8 cellular contexts compared by ENCODE assay signal in the genomic region with DNA sequence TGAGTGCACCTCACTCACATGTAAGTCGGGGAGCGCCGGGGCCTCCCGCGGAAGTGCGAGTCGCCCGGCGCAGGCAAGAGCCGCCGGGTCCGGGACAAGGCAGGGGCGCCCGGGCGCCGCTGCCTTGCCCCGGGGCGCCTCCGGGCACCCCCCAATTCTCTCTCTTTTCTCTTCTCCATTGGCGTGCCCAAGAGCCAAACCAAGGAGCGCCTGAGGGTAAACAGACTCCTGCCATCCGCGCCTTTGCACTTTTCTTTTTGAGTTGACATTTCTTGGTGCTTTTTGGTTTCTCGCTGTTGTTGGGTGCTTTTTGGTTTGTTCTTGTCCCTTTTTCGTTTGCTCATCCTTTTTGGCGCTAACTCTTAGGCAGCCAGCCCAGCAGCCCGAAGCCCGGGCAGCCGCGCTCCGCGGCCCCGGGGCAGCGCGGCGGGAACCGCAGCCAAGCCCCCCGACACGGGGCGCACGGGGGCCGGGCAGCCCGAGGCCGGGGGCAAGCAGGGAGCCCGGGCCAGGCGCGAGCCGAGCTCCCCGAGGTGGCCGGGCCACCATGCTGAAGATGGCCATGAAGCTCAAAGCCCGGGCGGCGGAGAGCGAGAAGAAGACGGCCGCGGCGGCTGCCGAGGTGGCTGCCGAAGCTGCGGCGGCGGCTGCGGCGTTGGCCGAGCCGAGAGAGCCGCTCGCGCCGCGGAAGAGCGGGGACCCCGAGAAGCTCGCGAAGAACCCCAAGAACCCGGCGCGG. TPM values are rescaled to one million over a fixed set of nuclear protein-coding genes. Genes with fewer than 3 reads are reported as not detected.
DNase-seq lines count a peak whose midpoint lies in the region; ATAC-seq and TF ChIP-seq lines count a peak whose summit lies in the region.

No MANE protein-coding gene starts in this region.

- no peaks in the 10 kb centered on the region for H3K27me3 ChIP-seq in neuronal stem cell (ENCODE audit: control insufficient read depth in 3 of 3, insufficient read depth in 3 of 3, low read depth in 1 of 3, low read length in 3 of 3)

- peaks cover 30% of the 10 kb centered on the region for H3K4me1 Mint-ChIP-seq in endothelial cell (ENCODE audit: unreplicated experiment)

- peak overlapping the region; percentile 90 for H2AK5ac ChIP-seq in neuronal stem cell (ENCODE audit: low read depth, low read length)

- peak overlapping the region; percentile 93 for H3K27ac Mint-ChIP-seq in endothelial cell (ENCODE audit: unreplicated experiment)

- H3K9me3 Mint-ChIP-seq in endothelial cell (ENCODE audit: unreplicated experiment) = no peaks in the 10 kb centered on the region

- peaks cover 4 to 17% of the 10 kb centered on the region in 2 donors for H3K4me1 ChIP-seq in neuronal stem cell (ENCODE audit: control insufficient read depth in 2 of 2, insufficient read depth in 1 of 2, low read depth in 1 of 2, low read length in 2 of 2)

- no peak overlapping the region for H4K8ac ChIP-seq in neuronal stem cell (ENCODE audit: low read depth, low read length)

- H2BK15ac ChIP-seq in neuronal stem cell (ENCODE audit: low read length) = peak overlapping the region; percentile 100

- H3K36me3 ChIP-seq in neuronal stem cell (replicated peaks in 1 of 2; ENCODE audit: control insufficient read depth in 2 of 2, insufficient read depth in 2 of 2, low read length in 2 of 2) = peaks cover 0 to 13% of the 10 kb centered on the region in 2 donors

- H3K14ac ChIP-seq in neuronal stem cell (ENCODE audit: low read length) = peak overlapping the region; percentile 6

- H3K4me2 ChIP-seq in neuronal stem cell (ENCODE audit: insufficient read depth, low read length, poor library complexity, severe bottlenecking) = peak overlapping the region; percentile 86

- no CpG with 5 or more reads among the region's 79 CpGs for WGBS in neuronal stem cell (ENCODE audit: extremely low coverage in 2 of 2, insufficient read length in 2 of 2, insufficient replicate concordance in 1 of 2), 2 donors

- peak overlapping the region; percentile 92 for H3K9ac ChIP-seq in neuronal stem cell (ENCODE audit: low read depth, low read length, poor library complexity)

- peak overlapping the region; percentile 87 for H2BK5ac ChIP-seq in neuronal stem cell (ENCODE audit: low read length)

- no peak for TF ChIP-seq CTCF in GM10266 (IDR thresholded peaks at IDR 0.05; ENCODE audit: control insufficient read depth, insufficient read depth, low read depth, missing control alignments)
- no peak for TF ChIP-seq CTCF in endothelial cell (IDR thresholded peaks at IDR 0.05; ENCODE audit: unreplicated experiment)

- no peak for ATAC-seq in GM21515 (IDR thresholded peaks at IDR 0.05; ENCODE audit: unreplicated experiment)

- H2BK120ac ChIP-seq in neuronal stem cell (ENCODE audit: low read depth, low read length) = peak overlapping the region; percentile 61

- H3K36me3 Mint-ChIP-seq in endothelial cell (ENCODE audit: low read depth, unreplicated experiment) = peaks cover 13% of the 10 kb centered on the region

- no peak overlapping the region for H3K4ac ChIP-seq in neuronal stem cell (ENCODE audit: low read length)

- peaks cover 0 to 6% of the 10 kb centered on the region in 2 donors for H3K9me3 ChIP-seq in neuronal stem cell (replicated peaks in 1 of 2; ENCODE audit: control insufficient read depth in 2 of 2, insufficient read depth in 1 of 2, low read depth in 1 of 2, low read length in 2 of 2)

- H2AFZ ChIP-seq in neuronal stem cell (ENCODE audit: low read length) = peak overlapping the region; percentile 90

- H4K91ac ChIP-seq in neuronal stem cell (ENCODE audit: low read depth, low read length, poor library complexity) = no peak overlapping the region

- H3K27ac ChIP-seq in neuronal stem cell (replicated peaks; ENCODE audit: low read length) = no peak overlapping the region

- peak overlapping the region; percentile 99 for H3K23ac ChIP-seq in neuronal stem cell (ENCODE audit: low read depth, low read length, poor library complexity)

- H3K18ac ChIP-seq in neuronal stem cell (ENCODE audit: low read length) = peak overlapping the region; percentile 99

- peak overlapping the region; percentile 95 for H3K4me3 Mint-ChIP-seq in endothelial cell (ENCODE audit: unreplicated experiment)

- H3K27me3 Mint-ChIP-seq in endothelial cell (ENCODE audit: unreplicated experiment) = peaks cover 18% of the 10 kb centered on the region

- H3K79me1 ChIP-seq in neuronal stem cell (ENCODE audit: low read depth, low read length) = peaks cover 8% of the 10 kb centered on the region

- peak overlapping the region; percentile 73 for H2BK12ac ChIP-seq in neuronal stem cell (ENCODE audit: low read length)

- H3K4me3 ChIP-seq in neuronal stem cell (ENCODE audit: low read length in 2 of 2) = peak overlapping the region; percentile 89 to 93

- DNase-seq in GM10266 (ENCODE audit: extremely low spot score) (peak; percentile 34), RPMI8226 (peak; percentile 23), endothelial cell (ENCODE audit: low spot score) (no peak), neuronal stem cell (ENCODE audit: low spot score) (no peak), 8988T (no peak), glomerular visceral epithelial cell (ENCODE audit: extremely low spot score) (no peak), C1 segment of cervical spinal cord (lab: John Stamatoyannopoulos, UW) (no peak)

RNA-seq across cellular contexts. Expression of gene GNAS, which starts 37.0 kb away (rescaled TPM):
- 1,989 TPM for total RNA-seq in endothelial cell (ENCODE audit: unreplicated experiment)
- polyA plus RNA-seq in neuronal stem cell (2013, experiment 1 of 2) = 1,720 TPM
- 1,692 TPM for polyA plus RNA-seq in neuronal stem cell (2013, experiment 2 of 2)

RNA-seq across cellular contexts. Expression of gene GNAS-AS1, which starts 38.8 kb away (rescaled TPM):
- total RNA-seq in endothelial cell (ENCODE audit: unreplicated experiment) = 4.9 TPM
- 1.7 TPM for polyA plus RNA-seq in neuronal stem cell (2013, experiment 1 of 2)
- polyA plus RNA-seq in neuronal stem cell (2013, experiment 2 of 2) = 1.9 TPM

Comparison
In these comparisons a context has a peak if more than half of its experiments do, and no peak if none do; other contexts are left out.
1. DNase-seq: peak in GM10266 (single experiment) and RPMI8226 (single experiment); none in endothelial cell (single experiment), neuronal stem cell (single experiment), 8988T (single experiment), glomerular visceral epithelial cell (single experiment) and C1 segment of cervical spinal cord (0 of 14).